In genomic region chr16:9570521-9570920, GRCh38 we compare ENCODE assay signal across 3 cellular contexts.
"Had no signal": no experiment of that assay in that cellular context is flagged by ENCODE, and none has a peak within 500 bp of the region (broad histone marks: within the 10 kb centered on the region; RNA-seq: fewer than 3 reads in every experiment).

No MANE protein-coding gene starts in this region.

- H3K4me3 ChIP-seq: GM12878 had no signal

- DNase-seq: GDM1, GF-D8 had no signal

- ATAC-seq: GM12878 had no signal
